In the genomic region with DNA sequence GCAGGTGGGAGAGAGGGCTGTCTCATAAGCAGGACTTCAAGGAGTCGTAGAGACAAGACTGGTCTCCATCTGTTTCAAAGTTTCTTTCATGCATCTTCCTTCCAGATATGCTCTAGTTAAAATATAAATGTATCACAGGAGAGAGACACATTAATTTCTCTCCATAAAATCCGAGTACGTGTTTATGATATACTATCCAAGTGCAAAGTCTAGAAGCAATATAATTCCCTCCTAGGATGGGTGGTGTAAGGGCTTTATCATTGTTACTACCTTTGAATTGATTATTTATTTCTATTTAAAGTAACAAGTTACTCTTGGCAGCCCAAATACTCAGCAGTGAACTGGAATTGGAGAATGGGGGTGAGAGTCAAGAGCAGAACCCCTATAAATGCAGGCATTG, we compare ENCODE assay signal across 8 cellular contexts.
"Had no signal": no experiment of that assay in that cellular context is flagged by ENCODE, and none has a peak within 500 bp of the region (broad histone marks: within the 10 kb centered on the region; RNA-seq: fewer than 3 reads in every experiment).

No MANE protein-coding gene starts in this region.

- H3K4me3 ChIP-seq: GM12878 had no signal

- ATAC-seq: GM12878 had no signal

- FAIRE-seq: G401.6, GM12878, GM12891, GM12892, GM18507, GM19239 had no signal

- DNase-seq: GDM1, GF-D8 had no signal
